8 cellular contexts compared by ENCODE assay signal in genomic region chr17:68777243-68777855, GRCh38.
DNase-seq lines count a peak whose midpoint lies in the region; ATAC-seq and TF ChIP-seq lines count a peak whose summit lies in the region.

No MANE protein-coding gene starts in this region.

- peak; percentile 74 for TF ChIP-seq CTCF in BJ (IDR thresholded peaks at IDR 0.05; ENCODE audit: insufficient read depth, low read depth, low read length)
- peak; percentile 80 for TF ChIP-seq CTCF in neural progenitor cell (IDR thresholded peaks at IDR 0.05)

- no peak overlapping the region for H3K4me3 ChIP-seq in BJ (ENCODE audit: low read depth, low read length)
- no peak overlapping the region for H3K4me3 ChIP-seq in neural progenitor cell

- DNase-seq in BJ (ENCODE audit: low read depth) (peak; percentile 27), NCI-H2081 (lab: John Stamatoyannopoulos, UW) (peak; percentile 54 to 73), foreskin melanocyte (peak; percentile 97), neural progenitor cell (ENCODE audit: low spot score) (peak; percentile 65)
- peak; percentile 22 for DNase-seq in activated CD4-positive, alpha-beta T cell treated with anti-CD3 and anti-CD28 coated beads, Interleukin-2, amount 50 U/mL, for 1 hour
- DNase-seq in activated CD4-positive, CD25-positive, alpha-beta regulatory T cell (lab: John Stamatoyannopoulos, UW) = no peak

- H3K36me3 Mint-ChIP-seq in neural progenitor cell = no peaks in the 10 kb centered on the region

- H3K79me2 ChIP-seq in neural progenitor cell (ENCODE audit: low read depth) = no peaks in the 10 kb centered on the region

- peaks cover 5% of the 10 kb centered on the region for H3K9me3 Mint-ChIP-seq in neural progenitor cell

- POLR2A ChIA-PET in BJ (lab: Charles Lee) = no interaction called here

- no peak overlapping the region for H3K9ac ChIP-seq in neural progenitor cell

- H4K20me1 ChIP-seq in neural progenitor cell (ENCODE audit: low read depth) = no peaks in the 10 kb centered on the region

- H2AFZ ChIP-seq in neural progenitor cell (replicated peaks) = peak overlapping the region; percentile 46

- H3K27ac ChIP-seq in neural progenitor cell = no peak overlapping the region

- CTCF ChIA-PET in BJ (lab: Yijun Ruan, JAX) = interaction anchor here (0.7 to 5.4 kb wide), 21 partner anchors 11 to 549 kb away, joined by 3 to 43 read pairs (median 3); no protein-coding TSS in a partner anchor

- H3K27me3 Mint-ChIP-seq in neural progenitor cell (ENCODE audit: insufficient read depth, low read depth) = no peaks in the 10 kb centered on the region

- H3K4me2 ChIP-seq in neural progenitor cell = no peak overlapping the region

- H3K4me3 Mint-ChIP-seq in neural progenitor cell = no peak overlapping the region

- peaks cover 23% of the 10 kb centered on the region for H3K4me1 Mint-ChIP-seq in neural progenitor cell

- no peak overlapping the region for H3K27ac Mint-ChIP-seq in neural progenitor cell

- no peaks in the 10 kb centered on the region for H3K9me3 ChIP-seq in neural progenitor cell (ENCODE audit: low read depth)

- ATAC-seq in GM18502 (IDR thresholded peaks at IDR 0.05; ENCODE audit: poor library complexity, unreplicated experiment) (peak; percentile 66), GM19452 (IDR thresholded peaks at IDR 0.05; ENCODE audit: unreplicated experiment) (no peak)

- H3K27me3 ChIP-seq in BJ (ENCODE audit: control insufficient read depth, insufficient read depth, low read length) (no peaks in the 10 kb centered on the region), neural progenitor cell (no peaks in the 10 kb centered on the region)

- no peaks in the 10 kb centered on the region for H3F3A ChIP-seq in neural progenitor cell (ENCODE audit: low read depth)

- no peaks in the 10 kb centered on the region for H3K36me3 ChIP-seq in BJ (ENCODE audit: control insufficient read depth, insufficient read depth, low read length)
- H3K36me3 ChIP-seq in neural progenitor cell = no peaks in the 10 kb centered on the region

- no peaks in the 10 kb centered on the region for H3K4me1 ChIP-seq in neural progenitor cell

Comparison
In these comparisons a context has a peak if more than half of its experiments do, and no peak if none do; other contexts are left out.
1. DNase-seq: peak in BJ (single experiment), NCI-H2081 (2 of 2), activated CD4-positive, alpha-beta T cell treated with anti-CD3 and anti-CD28 coated beads, Interleukin-2, amount 50 U/mL, for 1 hour (single experiment), foreskin melanocyte (single experiment) and neural progenitor cell (single experiment); none in activated CD4-positive, CD25-positive, alpha-beta regulatory T cell (0 of 4).